Comparison of ENCODE assay signal across 8 cellular contexts in the genomic region with DNA sequence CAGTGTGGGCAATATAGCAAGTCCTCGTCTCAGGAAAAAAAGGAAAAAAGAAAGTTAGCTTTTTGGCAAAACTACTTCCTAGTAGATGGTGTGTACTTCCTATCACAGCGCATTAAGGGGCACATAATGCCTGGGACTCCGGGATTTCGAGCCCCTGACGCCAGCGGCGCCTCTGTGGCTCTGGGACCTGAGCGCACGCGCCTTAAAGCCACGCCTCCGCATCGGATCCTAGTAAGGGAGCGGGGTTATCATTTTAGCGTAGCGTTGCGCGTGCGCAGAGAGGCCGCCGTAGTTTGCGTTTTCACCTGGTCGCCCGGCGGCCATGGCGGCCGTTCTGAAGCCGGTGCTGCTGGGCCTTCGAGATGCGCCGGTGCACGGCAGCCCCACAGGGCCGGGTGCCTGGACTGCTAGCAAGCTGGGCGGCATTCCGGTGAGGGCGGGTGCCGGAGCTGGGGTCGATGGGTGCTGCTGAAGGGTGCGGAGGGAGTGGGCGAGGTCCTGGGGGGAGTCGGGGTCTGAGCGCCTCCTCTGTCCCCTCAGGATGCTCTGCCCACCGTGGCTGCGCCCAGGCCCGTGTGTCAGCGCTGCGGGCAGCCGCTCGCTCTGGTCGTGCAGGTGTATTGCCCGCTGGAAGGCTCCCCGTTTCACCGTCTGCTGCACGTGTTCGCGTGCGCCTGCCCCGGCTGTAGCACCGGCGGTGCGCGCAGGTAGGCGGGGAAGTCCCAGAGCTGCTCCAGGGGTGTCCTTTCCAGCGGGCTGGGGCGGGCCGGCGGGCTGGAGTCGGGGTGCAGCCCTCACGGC. TPM values are rescaled to one million over a fixed set of nuclear protein-coding genes. Genes with fewer than 3 reads are reported as not detected.
DNase-seq lines count a peak whose midpoint lies in the region; ATAC-seq and TF ChIP-seq lines count a peak whose summit lies in the region.

A gene with protein sequence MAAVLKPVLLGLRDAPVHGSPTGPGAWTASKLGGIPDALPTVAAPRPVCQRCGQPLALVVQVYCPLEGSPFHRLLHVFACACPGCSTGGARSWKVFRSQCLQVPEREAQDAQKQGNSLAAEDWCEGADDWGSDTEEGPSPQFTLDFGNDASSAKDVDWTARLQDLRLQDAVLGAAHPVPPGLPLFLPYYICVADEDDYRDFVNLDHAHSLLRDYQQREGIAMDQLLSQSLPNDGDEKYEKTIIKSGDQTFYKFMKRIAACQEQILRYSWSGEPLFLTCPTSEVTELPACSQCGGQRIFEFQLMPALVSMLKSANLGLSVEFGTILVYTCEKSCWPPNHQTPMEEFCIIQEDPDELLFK (plus strand): TSS at position 291 of the 801 bp plus-strand sequence. CDS start 32 bp downstream, at position 323.

- TF ChIP-seq CTCF in OCI-LY3 (IDR thresholded peaks at IDR 0.05; ENCODE audit: low read depth, low read length), result no peak

- peak; percentile 70 for ATAC-seq in GM21526 (IDR thresholded peaks at IDR 0.05; ENCODE audit: low FRiP score, unreplicated experiment)

- H3K4me1 ChIP-seq in OCI-LY3 (ENCODE audit: low read length), result peaks cover 30% of the 10 kb centered on the region

- no peaks in the 10 kb centered on the region for H3K27me3 ChIP-seq in OCI-LY3 (ENCODE audit: low read depth, low read length)

- H3K9ac ChIP-seq in OCI-LY3 (ENCODE audit: low read length), result peak within 1 kb of the TSS; percentile 78

- DNase-seq in D341Med (ENCODE audit: low spot score) (peak; percentile 96), HuH-7.5 (ENCODE audit: low spot score) (peak; percentile 96), epithelial cell of prostate (ENCODE audit: low read depth, low spot score) (peak; percentile 31), mucosa of gallbladder (ENCODE audit: low spot score) (peak; percentile 94)
- peak; percentile 97 for DNase-seq in activated CD8-positive, alpha-beta memory T cell treated with anti-CD3 and anti-CD28 coated beads, Interleukin-2, amount 50 U/mL, for 48 hours
- DNase-seq in stimulated activated CD8-positive, alpha-beta memory T cell treated with anti-CD3 and anti-CD28 coated beads, Interleukin-4, amount 100 ng/mL, for 24 hours (ENCODE audit: low read depth), result peak; percentile 88

- peak within 1 kb of the TSS; percentile 95 for H3K4me3 ChIP-seq in OCI-LY3 (ENCODE audit: low read length)

- H3K9me3 ChIP-seq in OCI-LY3 (ENCODE audit: insufficient read depth, low read length), result no peaks in the 10 kb centered on the region

- peak within 1 kb of the TSS; percentile 74 for H2AFZ ChIP-seq in OCI-LY3 (ENCODE audit: low read depth, low read length)

- H3K27ac ChIP-seq in OCI-LY3 (ENCODE audit: low read length), result peak within 1 kb of the TSS; percentile 44
- peak within 1 kb of the TSS; percentile 34 for H3K27ac ChIP-seq in epithelial cell of prostate

- H3K36me3 ChIP-seq in OCI-LY3 (replicated peaks; ENCODE audit: low read depth, low read length), result peaks cover 29% of the 10 kb centered on the region

- H3K4me2 ChIP-seq in OCI-LY3 (ENCODE audit: low read length), result peak within 1 kb of the TSS; percentile 81

- H4K20me1 ChIP-seq in OCI-LY3 (ENCODE audit: insufficient read depth, low read length), result 0 out of 2 replicates have a peak, but pooled peaks cover 11% of the 10 kb centered on the region

- peaks cover 51% of the 10 kb centered on the region for H3K79me2 ChIP-seq in OCI-LY3 (ENCODE audit: low read length)

RNA-seq across cellular contexts. Expression of the gene that starts here (rescaled TPM):
- 5.7 TPM for total RNA-seq in mucosa of gallbladder

Comparison
In these comparisons a context has a peak if more than half of its experiments do, and no peak if none do; other contexts are left out.
1. Peak in every context shown above with its lines: DNase-seq, ATAC-seq, H3K4me3 ChIP-seq and H3K27ac ChIP-seq.
2. DNase-seq: peak in every context shown above with its lines; median percentile 97 in activated CD8-positive, alpha-beta memory T cell treated with anti-CD3 and anti-CD28 coated beads, Interleukin-2, amount 50 U/mL, for 48 hours; 96 in D341Med; 96 in HuH-7.5; 94 in mucosa of gallbladder; 88 in stimulated activated CD8-positive, alpha-beta memory T cell treated with anti-CD3 and anti-CD28 coated beads, Interleukin-4, amount 100 ng/mL, for 24 hours; 31 in epithelial cell of prostate.